Comparison of ENCODE assay signal across 15 cellular contexts in the genomic region with DNA sequence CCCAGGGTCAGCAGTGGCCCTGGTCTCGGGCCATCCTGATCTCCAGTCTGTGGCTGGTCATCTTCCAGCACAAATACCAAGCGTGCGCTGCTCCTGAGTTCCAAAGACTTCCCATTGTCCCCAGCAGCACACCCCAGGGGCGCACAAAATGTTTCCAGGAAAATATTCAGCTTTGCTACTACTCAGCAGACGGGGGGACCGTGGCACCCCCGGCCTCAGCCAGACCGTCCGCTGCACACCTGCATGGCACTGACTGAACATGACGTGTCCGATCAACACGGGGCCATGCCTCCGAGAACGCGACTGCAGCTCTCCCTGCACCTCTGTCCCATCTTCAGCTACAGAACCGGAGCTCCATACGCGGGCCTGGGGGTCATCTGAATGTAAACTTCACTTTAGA.
"Had no signal": no experiment of that assay in that cellular context is flagged by ENCODE, and none has a peak within 500 bp of the region (broad histone marks: within the 10 kb centered on the region; RNA-seq: fewer than 3 reads in every experiment).

No MANE protein-coding gene starts in this region.

- H3K27ac Mint-ChIP-seq: activated naive CD8-positive, alpha-beta T cell treated with anti-CD3 and anti-CD28 coated beads, Interleukin-2, amount 10 ng/mL, durations not matched to agents 7 days and 5 days had no signal

- DNase-seq: activated CD4-positive, alpha-beta T cell treated with anti-CD3 and anti-CD28 coated beads, Interleukin-2, amount 50 U/mL, for 48 hours; activated naive CD4-positive, alpha-beta T cell; activated naive CD8-positive, alpha-beta T cell treated with anti-CD3 and anti-CD28 coated beads, Interleukin-2, amount 10 ng/mL, durations not matched to agents 7 days and 5 days; amniotic stem cell; colonic mucosa; foreskin fibroblast; kidney glomerular epithelial cell; left ventricle myocardium inferior; naive thymus-derived CD8-positive, alpha-beta T cell; ovary; spleen; stimulated activated CD4-positive, alpha-beta T cell treated with anti-CD3 and anti-CD28 coated beads, Interleukin-4, amount 100 ng/mL, for 1 hour; stimulated activated naive CD8-positive, alpha-beta T cell treated with anti-CD3 and anti-CD28 coated beads, Interleukin-15, Interleukin-2, amounts not matched to agents 100 U/mL and 50 U/mL, for 24 hours; upper lobe of right lung had no signal

- H3K4me3 Mint-ChIP-seq: activated naive CD8-positive, alpha-beta T cell treated with anti-CD3 and anti-CD28 coated beads, Interleukin-2, amount 10 ng/mL, durations not matched to agents 7 days and 5 days; activated T-helper 1 cell treated with anti-CD3 and anti-CD28 coated beads, Interleukin-12 subunit alpha, Interleukin-12 subunit beta, Interleukin-2, Interleukin-4 antibody, amounts not matched to agents 30 ng/mL and 10 ng/mL and 1 ng/mL, durations not matched to agents 14 hours and 24 hours and 36 hours; naive thymus-derived CD8-positive, alpha-beta T cell had no signal

- H3K9me3 Mint-ChIP-seq: activated naive CD8-positive, alpha-beta T cell treated with anti-CD3 and anti-CD28 coated beads, Interleukin-2, amount 10 ng/mL, durations not matched to agents 7 days and 5 days; naive thymus-derived CD8-positive, alpha-beta T cell had no signal

- H3K36me3 Mint-ChIP-seq: naive thymus-derived CD8-positive, alpha-beta T cell had no signal
